ENCODE assay signal across 13 cellular contexts in genomic region chr11:106133529-106133928, GRCh38. TPM values are rescaled to one million over a fixed set of nuclear protein-coding genes. Genes with fewer than 3 reads are reported as not detected.
DNase-seq lines count a peak whose midpoint lies in the region; ATAC-seq and TF ChIP-seq lines count a peak whose summit lies in the region.
"Had no signal": no experiment of that assay in that cellular context is flagged by ENCODE, and none has a peak within 500 bp of the region (broad histone marks: within the 10 kb centered on the region; RNA-seq: fewer than 3 reads in every experiment).

No MANE protein-coding gene starts in this region.

- no peaks in the 10 kb centered on the region for H3K79me2 ChIP-seq in PC-3 (ENCODE audit: low read length)

- no peak for DNase-seq in AG09319 (ENCODE audit: extremely low read depth, low read depth)
- peak; percentile 11 for DNase-seq in GM20000 (ENCODE audit: low spot score)
- DNase-seq in PC-3: peak; percentile 32
- no peak for DNase-seq in epithelial cell of proximal tubule (ENCODE audit: low read depth)
- no peak for DNase-seq in Caco-2
- DNase-seq: activated CD4-positive, alpha-beta T cell treated with anti-CD3 and anti-CD28 coated beads for 48 hours; activated naive CD8-positive, alpha-beta T cell treated with anti-CD3 and anti-CD28 coated beads, Interleukin-2, amount 10 ng/mL, durations not matched to agents 7 days and 5 days; CD4-positive, alpha-beta memory T cell; NCI-H1417 treated with DMSO at 0.1 percent for 48 hours; stimulated activated CD4-positive, alpha-beta T cell treated with anti-CD3 and anti-CD28 coated beads, Interleukin-4, amount 100 ng/mL, for 1 hour had no signal

- no peak overlapping the region for H3K9ac ChIP-seq in PC-3 (ENCODE audit: low read length)

- H3K36me3 Mint-ChIP-seq in Caco-2 (ENCODE audit: insufficient read depth, unreplicated experiment): no peaks in the 10 kb centered on the region
- H3K36me3 Mint-ChIP-seq: activated naive CD8-positive, alpha-beta T cell treated with anti-CD3 and anti-CD28 coated beads, Interleukin-2, amount 10 ng/mL, durations not matched to agents 7 days and 5 days; CD4-positive, alpha-beta memory T cell had no signal

- 0 out of 2 replicates have a peak, but pooled peaks have one; percentile 28 for ATAC-seq in PC-3
- no peak for ATAC-seq in GM18868 (IDR thresholded peaks at IDR 0.05; ENCODE audit: unreplicated experiment)
- ATAC-seq in GM21737 (IDR thresholded peaks at IDR 0.05; ENCODE audit: unreplicated experiment): no peak
- no peak for ATAC-seq in HG03439 (IDR thresholded peaks at IDR 0.05; ENCODE audit: unreplicated experiment)

- BruUV-seq in PC-3 (replicated peaks; lab: Mats Ljungman, UMichigan) (no TSS peak), Caco-2 (replicated peaks; lab: Mats Ljungman, UMichigan) (no TSS peak)

- peaks cover 6% of the 10 kb centered on the region for H3K4me1 ChIP-seq in PC-3 (ENCODE audit: insufficient read depth, low read length)
- no peaks in the 10 kb centered on the region for H3K4me1 ChIP-seq in Caco-2

- no peak overlapping the region for H3K4me3 ChIP-seq in PC-3 (ENCODE audit: low read length)
- no peak overlapping the region for H3K4me3 ChIP-seq in epithelial cell of proximal tubule (ENCODE audit: low read depth, low read length)
- no peak overlapping the region for H3K4me3 ChIP-seq in Caco-2 (ENCODE audit: low read depth, low read length)

- no peaks in the 10 kb centered on the region for H3K9me2 ChIP-seq in PC-3 (replicated peaks; ENCODE audit: low read length)

- CTCF ChIA-PET in PC-3 (lab: Charles Lee): no interaction called here
- CTCF ChIA-PET in Caco-2 (lab: Charles Lee): no interaction called here

- H3K9me3 ChIP-seq in PC-3 (ENCODE audit: low read length) (no peaks in the 10 kb centered on the region), Caco-2 (no peaks in the 10 kb centered on the region)

- no peak overlapping the region for H3K27ac ChIP-seq in PC-3 (ENCODE audit: low read length)

- H3K27me3 ChIP-seq in PC-3 (ENCODE audit: low read length): no peaks in the 10 kb centered on the region
- H3K27me3 ChIP-seq in Caco-2 (replicated peaks; ENCODE audit: control insufficient read depth, insufficient read depth, low read length): no peaks in the 10 kb centered on the region

- no peak overlapping the region for H2AFZ ChIP-seq in PC-3 (ENCODE audit: low read length)

- peaks cover 3% of the 10 kb centered on the region for H3K27me3 Mint-ChIP-seq in Caco-2 (ENCODE audit: insufficient read depth, unreplicated experiment)
- H3K27me3 Mint-ChIP-seq: activated naive CD8-positive, alpha-beta T cell treated with anti-CD3 and anti-CD28 coated beads, Interleukin-2, amount 10 ng/mL, durations not matched to agents 7 days and 5 days had no signal

- H3K9me3 Mint-ChIP-seq in Caco-2 (ENCODE audit: unreplicated experiment): peaks cover 10% of the 10 kb centered on the region
- H3K9me3 Mint-ChIP-seq: CD4-positive, alpha-beta memory T cell had no signal

- no peak overlapping the region for H3K4me3 Mint-ChIP-seq in Caco-2 (ENCODE audit: unreplicated experiment)
- H3K4me3 Mint-ChIP-seq: activated naive CD8-positive, alpha-beta T cell treated with anti-CD3 and anti-CD28 coated beads, Interleukin-2, amount 10 ng/mL, durations not matched to agents 7 days and 5 days; CD4-positive, alpha-beta memory T cell had no signal

- no peaks in the 10 kb centered on the region for H3F3A ChIP-seq in PC-3 (ENCODE audit: low read length, unreplicated experiment)

- POLR2A ChIA-PET in PC-3 (lab: Charles Lee; ENCODE audit: unreplicated experiment) (no interaction called here), Caco-2 (lab: Charles Lee) (no interaction called here)

- H3K36me3 ChIP-seq in PC-3 (ENCODE audit: low read depth, low read length) (no peaks in the 10 kb centered on the region), Caco-2 (ENCODE audit: control insufficient read depth, insufficient read depth, low read length) (no peaks in the 10 kb centered on the region)

- H3K4me2 ChIP-seq in PC-3 (ENCODE audit: low read length): no peak overlapping the region

- no peak overlapping the region for H3K27ac Mint-ChIP-seq in Caco-2 (ENCODE audit: unreplicated experiment)
- H3K27ac Mint-ChIP-seq: activated naive CD8-positive, alpha-beta T cell treated with anti-CD3 and anti-CD28 coated beads, Interleukin-2, amount 10 ng/mL, durations not matched to agents 7 days and 5 days; CD4-positive, alpha-beta memory T cell had no signal

- TF ChIP-seq CTCF in AG09319 (IDR thresholded peaks at IDR 0.05; ENCODE audit: low read depth, low read length): peak; percentile 22
- no peak for TF ChIP-seq CTCF in GM20000 (IDR thresholded peaks at IDR 0.05; ENCODE audit: extremely low read depth, missing control alignments)
- peak; percentile 71 for TF ChIP-seq CTCF in PC-3 (conservative IDR thresholded peaks at IDR 0.05; ENCODE audit: low read depth, low read length)
- TF ChIP-seq CTCF in epithelial cell of proximal tubule (conservative IDR thresholded peaks at IDR 0.05; ENCODE audit: low read depth, low read length): peak; percentile 42
- TF ChIP-seq CTCF in Caco-2 (IDR thresholded peaks at IDR 0.05; ENCODE audit: insufficient read depth in 1 of 2, low read depth in 1 of 2, low read length in 1 of 2, severe bottlenecking in 1 of 2, unreplicated experiment in 1 of 2): peak in 1 of 2 experiments; percentile 38

- intact Hi-C loops in PC-3 (cut with micrococcal nuclease): loop anchor here (1.0 kb wide), 1 partner anchor 45 kb away; no protein-coding TSS in a partner anchor
- intact Hi-C loops in Caco-2 (cut with micrococcal nuclease; ENCODE audit: unreplicated experiment): loop anchor here (1.0 kb wide), 1 partner anchor 45 kb away; no protein-coding TSS in a partner anchor

- H3K4me1 Mint-ChIP-seq in Caco-2 (ENCODE audit: low read depth, unreplicated experiment): no peaks in the 10 kb centered on the region
- H3K4me1 Mint-ChIP-seq: activated naive CD8-positive, alpha-beta T cell treated with anti-CD3 and anti-CD28 coated beads, Interleukin-2, amount 10 ng/mL, durations not matched to agents 7 days and 5 days; CD4-positive, alpha-beta memory T cell had no signal

- H4K20me1 ChIP-seq in PC-3 (ENCODE audit: low read length): no peaks in the 10 kb centered on the region

RNA-seq across cellular contexts. Expression of gene AASDHPPT, which starts 56.1 kb away (rescaled TPM):
- 27.7 and 44.2 TPM in 2 replicates for total RNA-seq in PC-3 (2014; rRNA removed)
- total RNA-seq in epithelial cell of proximal tubule: 48.8 and 60.8 TPM in 2 replicates
- total RNA-seq in Caco-2 (2022): 64.8 and 70.4 TPM in 2 replicates

RNA-seq across cellular contexts. Expression of gene KBTBD3, which starts 56.4 kb away (rescaled TPM):
- total RNA-seq in PC-3 (2014; rRNA removed): 2.0 and 3.9 TPM in 2 replicates
- total RNA-seq in epithelial cell of proximal tubule: 4.2 and 5.2 TPM in 2 replicates
- total RNA-seq in Caco-2 (2022): 3.2 and 5.6 TPM in 2 replicates

Comparison
In these comparisons a context has a peak if more than half of its experiments do, and no peak if none do; other contexts are left out.
1. DNase-seq: peak in GM20000 (single experiment) and PC-3 (single experiment); none in AG09319 (single experiment), epithelial cell of proximal tubule (single experiment) and Caco-2 (0 of 2).